In genomic region chr4:122914292-122914904, GRCh38 we compare ENCODE assay signal across 10 cellular contexts. TPM values are rescaled to one million over a fixed set of nuclear protein-coding genes. Genes with fewer than 3 reads are reported as not detected.
DNase-seq lines count a peak whose midpoint lies in the region; ATAC-seq and TF ChIP-seq lines count a peak whose summit lies in the region.
"Had no signal": no experiment of that assay in that cellular context is flagged by ENCODE, and none has a peak within 500 bp of the region (broad histone marks: within the 10 kb centered on the region; RNA-seq: fewer than 3 reads in every experiment).

No MANE protein-coding gene starts in this region.

- no peak overlapping the region for H3K4me2 ChIP-seq in OCI-LY1 (ENCODE audit: low read length)

- no peaks in the 10 kb centered on the region for H3K9me3 ChIP-seq in OCI-LY1 (ENCODE audit: low read length)
- no peaks in the 10 kb centered on the region for H3K9me3 ChIP-seq in esophagus squamous epithelium

- POLR2A ChIA-PET in WTC11 (lab: Charles Lee): interaction anchor here (0.7 kb wide), 2 partner anchors 144 to 550 kb away, joined by 3 to 8 read pairs; no protein-coding TSS in a partner anchor

- peak; percentile 88 for ATAC-seq in GM18499 (IDR thresholded peaks at IDR 0.05; ENCODE audit: insufficient read depth, unreplicated experiment)
- ATAC-seq in HG02884 (IDR thresholded peaks at IDR 0.05; ENCODE audit: unreplicated experiment): peak; percentile 97
- ATAC-seq in stimulated activated naive B cell treated with anti-CD40 and anti-IgM and Interleukin-4, amounts not matched to agents 10 μg/mL and 1 μg/mL and 100 μg/mL, for 72 hours (replicated peaks): peak; percentile 48 to 51
- no peak for ATAC-seq in WTC11

- peak; percentile 38; the same call in 1 of the 2 replicates for TF ChIP-seq CTCF in OCI-LY1 (IDR thresholded peaks at IDR 0.05; ENCODE audit: low read length)
- TF ChIP-seq CTCF in esophagus squamous epithelium (IDR thresholded peaks at IDR 0.05): peak in 5 of 6 experiments; percentile 7 to 64 (median 25)
- TF ChIP-seq CTCF in WTC11 (IDR thresholded peaks at IDR 0.05): no peak

- H3K4me3 Mint-ChIP-seq in stimulated activated naive B cell treated with anti-CD40 and anti-IgM and Interleukin-4, amounts not matched to agents 10 μg/mL and 1 μg/mL and 100 μg/mL, for 72 hours: no peak overlapping the region
- H3K4me3 Mint-ChIP-seq in WTC11: no peak overlapping the region

- no peaks in the 10 kb centered on the region for H3K27me3 Mint-ChIP-seq in stimulated activated naive B cell treated with anti-CD40 and anti-IgM and Interleukin-4, amounts not matched to agents 10 μg/mL and 1 μg/mL and 100 μg/mL, for 72 hours
- no peaks in the 10 kb centered on the region for H3K27me3 Mint-ChIP-seq in WTC11 (ENCODE audit: low read depth)

- no peaks in the 10 kb centered on the region for H3K9me3 Mint-ChIP-seq in stimulated activated naive B cell treated with anti-CD40 and anti-IgM and Interleukin-4, amounts not matched to agents 10 μg/mL and 1 μg/mL and 100 μg/mL, for 72 hours
- no peaks in the 10 kb centered on the region for H3K9me3 Mint-ChIP-seq in WTC11

- CTCF ChIA-PET in WTC11 (lab: Charles Lee): interaction anchor here (0.9 to 1.6 kb wide), 3 partner anchors 20 to 182 kb away, joined by 4 read pairs; partner anchors contain the start of gene BBS12

- H3K79me2 ChIP-seq in OCI-LY1 (ENCODE audit: insufficient read depth, low read length): no peaks in the 10 kb centered on the region

- H3K27ac Mint-ChIP-seq in stimulated activated naive B cell treated with anti-CD40 and anti-IgM and Interleukin-4, amounts not matched to agents 10 μg/mL and 1 μg/mL and 100 μg/mL, for 72 hours: no peak overlapping the region
- H3K27ac Mint-ChIP-seq in WTC11: no peak overlapping the region

- no peaks in the 10 kb centered on the region for H3K9me2 ChIP-seq in OCI-LY1 (ENCODE audit: low read depth, low read length)

- H3K36me3 ChIP-seq in OCI-LY1 (ENCODE audit: insufficient read depth, low read length): no peaks in the 10 kb centered on the region
- H3K36me3 ChIP-seq in esophagus squamous epithelium: peaks cover 0 to 27% (median 0%) of the 10 kb centered on the region in 3 donors

- H4K20me1 ChIP-seq in OCI-LY1 (ENCODE audit: insufficient read depth, low read length): no peaks in the 10 kb centered on the region

- H3K27ac ChIP-seq in OCI-LY1 (ENCODE audit: low read depth, low read length, poor library complexity, severe bottlenecking) (no peak overlapping the region), esophagus squamous epithelium (no peak overlapping the region)
- H3K27ac ChIP-seq: epithelial cell of prostate, HL-60 had no signal

- no peaks in the 10 kb centered on the region for H3K27me3 ChIP-seq in OCI-LY1 (ENCODE audit: insufficient read depth, low read length)
- no peaks in the 10 kb centered on the region for H3K27me3 ChIP-seq in esophagus squamous epithelium

- H2AFZ ChIP-seq in OCI-LY1 (ENCODE audit: low read length): no peak overlapping the region

- H3K4me1 ChIP-seq in OCI-LY1 (ENCODE audit: insufficient read depth, low read length, severe bottlenecking) (no peaks in the 10 kb centered on the region), esophagus squamous epithelium (no peaks in the 10 kb centered on the region)

- H3K9ac ChIP-seq in OCI-LY1 (ENCODE audit: low read length): no peak overlapping the region

- no peak for TF ChIP-seq POLR2A in esophagus squamous epithelium (IDR thresholded peaks at IDR 0.05)

- DNase-seq in A172 (ENCODE audit: low spot score) (peak; percentile 46), esophagus squamous epithelium (lab: John Stamatoyannopoulos, UW) (no peak), NOMO-1 treated with dmso at 0.1 percent for 144 hours (lab: John Stamatoyannopoulos, UW; ENCODE audit: unreplicated experiment) (no peak), WTC11 (ENCODE audit: low spot score) (no peak)
- no peak for DNase-seq in stimulated activated naive B cell treated with anti-CD40 and anti-IgM and Interleukin-4, amounts not matched to agents 10 μg/mL and 1 μg/mL and 100 μg/mL, for 72 hours

- H3F3A ChIP-seq in OCI-LY1 (ENCODE audit: insufficient read depth, low read length): no peaks in the 10 kb centered on the region

- H3K4me3 ChIP-seq in OCI-LY1 (ENCODE audit: low read depth, low read length, poor library complexity, severe bottlenecking) (no peak overlapping the region), esophagus squamous epithelium (no peak overlapping the region)

- H3K4me1 Mint-ChIP-seq in stimulated activated naive B cell treated with anti-CD40 and anti-IgM and Interleukin-4, amounts not matched to agents 10 μg/mL and 1 μg/mL and 100 μg/mL, for 72 hours: no peaks in the 10 kb centered on the region
- no peaks in the 10 kb centered on the region for H3K4me1 Mint-ChIP-seq in WTC11

- H3K36me3 Mint-ChIP-seq in stimulated activated naive B cell treated with anti-CD40 and anti-IgM and Interleukin-4, amounts not matched to agents 10 μg/mL and 1 μg/mL and 100 μg/mL, for 72 hours: peaks cover 2 to 4% of the 10 kb centered on the region in 2 donors
- no peaks in the 10 kb centered on the region for H3K36me3 Mint-ChIP-seq in WTC11

- WGBS in esophagus squamous epithelium, 2 donors: 43 to 46% methylated on average over 4 of the region's 4 CpGs

- intact Hi-C loops in esophagus squamous epithelium (cut with DNase I): loop anchor here (10.0 kb wide), 1 partner anchor 160 kb away; no protein-coding TSS in a partner anchor

TF ChIP-seq in WTC11, 78 proteins besides CTCF, POLR2A, EP300 and RAD21 (continues in another document):
- TF ChIP-seq ZNF396 (CRISPR knock-in tag; IDR thresholded peaks at IDR 0.05; ENCODE audit: borderline replicate concordance): no peak
- no peak for TF ChIP-seq FOXJ3 (CRISPR knock-in tag; IDR thresholded peaks at IDR 0.05; ENCODE audit: borderline replicate concordance)
- TF ChIP-seq ARID4B (CRISPR knock-in tag; IDR thresholded peaks at IDR 0.05; ENCODE audit: borderline replicate concordance): no peak
- no peak for TF ChIP-seq GRHL2 (CRISPR knock-in tag; IDR thresholded peaks at IDR 0.05; ENCODE audit: insufficient replicate concordance, severe bottlenecking)
- no peak for TF ChIP-seq SOX15 (CRISPR knock-in tag; IDR thresholded peaks at IDR 0.05)
- no peak for TF ChIP-seq ZBTB43 (CRISPR knock-in tag; IDR thresholded peaks at IDR 0.05)
- TF ChIP-seq TP53 (CRISPR knock-in tag; IDR thresholded peaks at IDR 0.05): no peak
- no peak for TF ChIP-seq ZNF671 (CRISPR knock-in tag; IDR thresholded peaks at IDR 0.05)
- no peak for TF ChIP-seq TCF7 (CRISPR knock-in tag; IDR thresholded peaks at IDR 0.05; ENCODE audit: low read depth)
- TF ChIP-seq JAZF1 (CRISPR knock-in tag; IDR thresholded peaks at IDR 0.05): no peak
- TF ChIP-seq ZNF423 (CRISPR knock-in tag; IDR thresholded peaks at IDR 0.05): no peak

RNA-seq across cellular contexts. Expression of gene NUDT6, which starts 8.0 kb away (rescaled TPM):
- total RNA-seq in A172 (2014; rRNA removed; shearing (Covaris generic)): 7.2 and 11.3 TPM in 2 replicates
- total RNA-seq in esophagus squamous epithelium (1 to 10 TPM; 1.8 to 8.8 (median 4.3) TPM), WTC11 (2021) (8.0 to 8.7 TPM (median 8.4 TPM) in 3 replicates)
